In the genomic region with DNA sequence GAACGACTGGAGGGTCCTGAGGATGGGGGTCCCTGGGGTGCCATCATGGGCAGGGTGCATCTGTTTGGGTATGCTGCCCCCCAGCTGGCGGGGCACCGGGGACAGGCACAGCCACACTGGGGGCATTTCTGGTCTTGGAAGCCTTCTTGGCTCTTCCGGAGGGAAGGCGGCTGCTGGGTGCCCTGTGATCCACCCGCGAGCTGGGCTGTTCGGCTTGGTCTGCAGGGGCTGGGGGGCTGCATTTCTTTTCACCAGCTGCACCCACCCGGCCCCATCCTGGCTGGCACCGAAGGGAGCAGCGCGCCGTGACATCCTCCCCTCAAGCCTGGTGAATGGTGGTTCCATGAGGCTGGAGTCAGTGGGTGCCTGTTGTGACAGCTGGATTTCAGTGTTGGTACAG, we compare ENCODE assay signal across 1 cellular context.
TF ChIP-seq lines count a peak whose summit lies in the region.

No MANE protein-coding gene starts in this region.

TF ChIP-seq in WTC11, 78 proteins besides CTCF, POLR2A, EP300 and RAD21:
- TF ChIP-seq CREB1 (CRISPR knock-in tag; IDR thresholded peaks at IDR 0.05) (no peak), ZNF423 (CRISPR knock-in tag; IDR thresholded peaks at IDR 0.05) (no peak), KAT7 (CRISPR knock-in tag; IDR thresholded peaks at IDR 0.05; ENCODE audit: borderline replicate concordance) (no peak), CBFB (CRISPR knock-in tag; IDR thresholded peaks at IDR 0.05; ENCODE audit: low read depth) (no peak), SMAD3 (CRISPR knock-in tag; IDR thresholded peaks at IDR 0.05; ENCODE audit: borderline replicate concordance) (no peak), RORB (CRISPR knock-in tag; IDR thresholded peaks at IDR 0.05) (no peak), ZBTB21 (CRISPR knock-in tag; IDR thresholded peaks at IDR 0.05; ENCODE audit: borderline replicate concordance) (no peak)
- TF ChIP-seq, protein P1, sequence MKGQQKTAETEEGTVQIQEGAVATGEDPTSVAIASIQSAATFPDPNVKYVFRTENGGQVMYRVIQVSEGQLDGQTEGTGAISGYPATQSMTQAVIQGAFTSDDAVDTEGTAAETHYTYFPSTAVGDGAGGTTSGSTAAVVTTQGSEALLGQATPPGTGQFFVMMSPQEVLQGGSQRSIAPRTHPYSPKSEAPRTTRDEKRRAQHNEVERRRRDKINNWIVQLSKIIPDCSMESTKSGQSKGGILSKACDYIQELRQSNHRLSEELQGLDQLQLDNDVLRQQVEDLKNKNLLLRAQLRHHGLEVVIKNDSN (CRISPR knock-in tag; IDR thresholded peaks at IDR 0.05): no peak
- TF ChIP-seq, protein P2, sequence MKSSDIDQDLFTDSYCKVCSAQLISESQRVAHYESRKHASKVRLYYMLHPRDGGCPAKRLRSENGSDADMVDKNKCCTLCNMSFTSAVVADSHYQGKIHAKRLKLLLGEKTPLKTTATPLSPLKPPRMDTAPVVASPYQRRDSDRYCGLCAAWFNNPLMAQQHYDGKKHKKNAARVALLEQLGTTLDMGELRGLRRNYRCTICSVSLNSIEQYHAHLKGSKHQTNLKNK (CRISPR knock-in tag; IDR thresholded peaks at IDR 0.05): no peak
- TF ChIP-seq, protein P3, sequence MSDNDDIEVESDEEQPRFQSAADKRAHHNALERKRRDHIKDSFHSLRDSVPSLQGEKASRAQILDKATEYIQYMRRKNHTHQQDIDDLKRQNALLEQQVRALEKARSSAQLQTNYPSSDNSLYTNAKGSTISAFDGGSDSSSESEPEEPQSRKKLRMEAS (CRISPR knock-in tag; IDR thresholded peaks at IDR 0.05): no peak
- TF ChIP-seq, protein P4, sequence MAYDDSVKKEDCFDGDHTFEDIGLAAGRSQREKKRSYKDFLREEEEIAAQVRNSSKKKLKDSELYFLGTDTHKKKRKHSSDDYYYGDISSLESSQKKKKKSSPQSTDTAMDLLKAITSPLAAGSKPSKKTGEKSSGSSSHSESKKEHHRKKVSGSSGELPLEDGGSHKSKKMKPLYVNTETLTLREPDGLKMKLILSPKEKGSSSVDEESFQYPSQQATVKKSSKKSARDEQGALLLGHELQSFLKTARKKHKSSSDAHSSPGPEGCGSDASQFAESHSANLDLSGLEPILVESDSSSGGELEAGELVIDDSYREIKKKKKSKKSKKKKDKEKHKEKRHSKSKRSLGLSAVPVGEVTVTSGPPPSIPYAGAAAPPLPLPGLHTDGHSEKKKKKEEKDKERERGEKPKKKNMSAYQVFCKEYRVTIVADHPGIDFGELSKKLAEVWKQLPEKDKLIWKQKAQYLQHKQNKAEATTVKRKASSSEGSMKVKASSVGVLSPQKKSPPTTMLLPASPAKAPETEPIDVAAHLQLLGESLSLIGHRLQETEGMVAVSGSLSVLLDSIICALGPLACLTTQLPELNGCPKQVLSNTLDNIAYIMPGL (CRISPR knock-in tag; IDR thresholded peaks at IDR 0.05): no peak
- TF ChIP-seq, protein P5, sequence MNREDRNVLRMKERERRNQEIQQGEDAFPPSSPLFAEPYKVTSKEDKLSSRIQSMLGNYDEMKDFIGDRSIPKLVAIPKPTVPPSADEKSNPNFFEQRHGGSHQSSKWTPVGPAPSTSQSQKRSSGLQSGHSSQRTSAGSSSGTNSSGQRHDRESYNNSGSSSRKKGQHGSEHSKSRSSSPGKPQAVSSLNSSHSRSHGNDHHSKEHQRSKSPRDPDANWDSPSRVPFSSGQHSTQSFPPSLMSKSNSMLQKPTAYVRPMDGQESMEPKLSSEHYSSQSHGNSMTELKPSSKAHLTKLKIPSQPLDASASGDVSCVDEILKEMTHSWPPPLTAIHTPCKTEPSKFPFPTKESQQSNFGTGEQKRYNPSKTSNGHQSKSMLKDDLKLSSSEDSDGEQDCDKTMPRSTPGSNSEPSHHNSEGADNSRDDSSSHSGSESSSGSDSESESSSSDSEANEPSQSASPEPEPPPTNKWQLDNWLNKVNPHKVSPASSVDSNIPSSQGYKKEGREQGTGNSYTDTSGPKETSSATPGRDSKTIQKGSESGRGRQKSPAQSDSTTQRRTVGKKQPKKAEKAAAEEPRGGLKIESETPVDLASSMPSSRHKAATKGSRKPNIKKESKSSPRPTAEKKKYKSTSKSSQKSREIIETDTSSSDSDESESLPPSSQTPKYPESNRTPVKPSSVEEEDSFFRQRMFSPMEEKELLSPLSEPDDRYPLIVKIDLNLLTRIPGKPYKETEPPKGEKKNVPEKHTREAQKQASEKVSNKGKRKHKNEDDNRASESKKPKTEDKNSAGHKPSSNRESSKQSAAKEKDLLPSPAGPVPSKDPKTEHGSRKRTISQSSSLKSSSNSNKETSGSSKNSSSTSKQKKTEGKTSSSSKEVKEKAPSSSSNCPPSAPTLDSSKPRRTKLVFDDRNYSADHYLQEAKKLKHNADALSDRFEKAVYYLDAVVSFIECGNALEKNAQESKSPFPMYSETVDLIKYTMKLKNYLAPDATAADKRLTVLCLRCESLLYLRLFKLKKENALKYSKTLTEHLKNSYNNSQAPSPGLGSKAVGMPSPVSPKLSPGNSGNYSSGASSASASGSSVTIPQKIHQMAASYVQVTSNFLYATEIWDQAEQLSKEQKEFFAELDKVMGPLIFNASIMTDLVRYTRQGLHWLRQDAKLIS (CRISPR knock-in tag; IDR thresholded peaks at IDR 0.05; ENCODE audit: borderline replicate concordance): no peak
- TF ChIP-seq, protein P6, sequence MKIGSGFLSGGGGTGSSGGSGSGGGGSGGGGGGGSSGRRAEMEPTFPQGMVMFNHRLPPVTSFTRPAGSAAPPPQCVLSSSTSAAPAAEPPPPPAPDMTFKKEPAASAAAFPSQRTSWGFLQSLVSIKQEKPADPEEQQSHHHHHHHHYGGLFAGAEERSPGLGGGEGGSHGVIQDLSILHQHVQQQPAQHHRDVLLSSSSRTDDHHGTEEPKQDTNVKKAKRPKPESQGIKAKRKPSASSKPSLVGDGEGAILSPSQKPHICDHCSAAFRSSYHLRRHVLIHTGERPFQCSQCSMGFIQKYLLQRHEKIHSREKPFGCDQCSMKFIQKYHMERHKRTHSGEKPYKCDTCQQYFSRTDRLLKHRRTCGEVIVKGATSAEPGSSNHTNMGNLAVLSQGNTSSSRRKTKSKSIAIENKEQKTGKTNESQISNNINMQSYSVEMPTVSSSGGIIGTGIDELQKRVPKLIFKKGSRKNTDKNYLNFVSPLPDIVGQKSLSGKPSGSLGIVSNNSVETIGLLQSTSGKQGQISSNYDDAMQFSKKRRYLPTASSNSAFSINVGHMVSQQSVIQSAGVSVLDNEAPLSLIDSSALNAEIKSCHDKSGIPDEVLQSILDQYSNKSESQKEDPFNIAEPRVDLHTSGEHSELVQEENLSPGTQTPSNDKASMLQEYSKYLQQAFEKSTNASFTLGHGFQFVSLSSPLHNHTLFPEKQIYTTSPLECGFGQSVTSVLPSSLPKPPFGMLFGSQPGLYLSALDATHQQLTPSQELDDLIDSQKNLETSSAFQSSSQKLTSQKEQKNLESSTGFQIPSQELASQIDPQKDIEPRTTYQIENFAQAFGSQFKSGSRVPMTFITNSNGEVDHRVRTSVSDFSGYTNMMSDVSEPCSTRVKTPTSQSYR (CRISPR knock-in tag; IDR thresholded peaks at IDR 0.05): no peak
